In genomic region chr16:27973678-27974077, GRCh38 we compare ENCODE assay signal across 2 cellular contexts.
TF ChIP-seq lines count a peak whose summit lies in the region.

No MANE protein-coding gene starts in this region.

TF ChIP-seq in SK-N-SH, 30 proteins besides CTCF, POLR2A, EP300 and RAD21 (continued from another document):
- TF ChIP-seq RCOR1 (IDR thresholded peaks at IDR 0.05; ENCODE audit: low read length) (no peak), MEF2A (IDR thresholded peaks at IDR 0.05; ENCODE audit: borderline replicate concordance, low read depth) (no peak), GABPA (IDR thresholded peaks at IDR 0.05; ENCODE audit: low read depth) (no peak), USF1 (IDR thresholded peaks at IDR 0.05; ENCODE audit: borderline replicate concordance, low read depth) (no peak), PBX3 (IDR thresholded peaks at IDR 0.05) (no peak), REST (IDR thresholded peaks at IDR 0.05; ENCODE audit: low read depth, low read length) (no peak)
TF ChIP-seq in SK-N-SH: peak in this region for 0.

TF ChIP-seq in SK-N-SH treated with all-trans-retinoic acid at 6 μM for 48 hours, 23 proteins besides CTCF, POLR2A, EP300 and RAD21 (continued from another document):
- TF ChIP-seq RARB (CRISPR knock-in tag; IDR thresholded peaks at IDR 0.05) (no peak), ZNF8 (CRISPR knock-in tag; IDR thresholded peaks at IDR 0.05) (no peak), BACH2 (CRISPR knock-in tag; IDR thresholded peaks at IDR 0.05; ENCODE audit: borderline replicate concordance) (no peak), POU6F1 (CRISPR knock-in tag; IDR thresholded peaks at IDR 0.05; ENCODE audit: borderline replicate concordance, low read depth) (no peak), ESRRG (CRISPR knock-in tag; IDR thresholded peaks at IDR 0.05) (no peak), ZNF565 (CRISPR knock-in tag; conservative IDR thresholded peaks at IDR 0.05; ENCODE audit: low read depth) (no peak), ISL1 (CRISPR knock-in tag; IDR thresholded peaks at IDR 0.05) (no peak), CREB5 (CRISPR knock-in tag; IDR thresholded peaks at IDR 0.05; ENCODE audit: low read depth) (no peak), SNAI2 (CRISPR knock-in tag; IDR thresholded peaks at IDR 0.05) (no peak)
